16 cellular contexts compared by ENCODE assay signal in the genomic region with DNA sequence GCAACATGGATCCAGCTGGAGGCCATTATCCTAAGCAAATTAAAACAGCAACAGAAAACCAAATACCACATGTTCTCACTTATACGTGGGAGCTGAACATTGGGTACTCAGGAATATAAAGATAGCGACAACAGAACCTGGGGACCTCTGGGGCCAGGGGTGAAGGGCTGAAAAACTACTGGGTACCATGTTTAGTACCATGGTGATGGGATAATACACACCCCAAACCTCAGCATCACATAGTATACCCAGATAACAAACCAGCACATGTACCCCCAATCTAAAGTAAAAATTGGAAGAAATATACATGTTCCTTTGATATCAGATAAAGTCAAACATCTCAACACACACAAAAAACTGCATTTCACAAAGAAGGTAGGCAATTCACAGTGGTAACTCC.
"Had no signal": no experiment of that assay in that cellular context is flagged by ENCODE, and none has a peak within 500 bp of the region (broad histone marks: within the 10 kb centered on the region; RNA-seq: fewer than 3 reads in every experiment).

No MANE protein-coding gene starts in this region.

- H3K36me3 ChIP-seq: colonic mucosa, neutrophil, right atrium auricular region, sigmoid colon, stomach, thoracic aorta, transverse colon had no signal

- H3K4me1 ChIP-seq: colonic mucosa, foreskin keratinocyte, right atrium auricular region, sigmoid colon, stomach, transverse colon had no signal

- H3K9me3 ChIP-seq: colonic mucosa, neutrophil, right atrium auricular region, sigmoid colon, stomach, thoracic aorta, transverse colon had no signal

- DNase-seq: colonic mucosa; dermis blood vessel endothelial cell; erythroblast; foreskin keratinocyte; naive thymus-derived CD4-positive, alpha-beta T cell; nephron progenitor cell; posterior cingulate gyrus; sigmoid colon; stimulated activated naive CD4-positive, alpha-beta T cell; stomach; substantia nigra; transverse colon had no signal

- H3K27ac ChIP-seq: colonic mucosa, foreskin keratinocyte, neutrophil, right atrium auricular region, sigmoid colon, skin epidermis, stomach, thoracic aorta, transverse colon had no signal

- H3K27me3 ChIP-seq: colonic mucosa, foreskin keratinocyte, neutrophil, right atrium auricular region, sigmoid colon, stomach, transverse colon had no signal

- H3K4me3 ChIP-seq: colonic mucosa, right atrium auricular region, sigmoid colon, skin epidermis, stomach, thoracic aorta, transverse colon had no signal

- ATAC-seq: foreskin keratinocyte; naive thymus-derived CD4-positive, alpha-beta T cell had no signal
